In genomic region chr1:93848352-93848883, GRCh38 we compare ENCODE assay signal across 8 cellular contexts. TPM values are rescaled to one million over a fixed set of nuclear protein-coding genes. Genes with fewer than 3 reads are reported as not detected.
DNase-seq lines count a peak whose midpoint lies in the region; ATAC-seq, FAIRE-seq and TF ChIP-seq lines count a peak whose summit lies in the region.

No MANE protein-coding gene starts in this region.

- CTCF ChIA-PET in HepG2 (lab: Yijun Ruan, JAX; ENCODE audit: low intra/inter-chr PET ratio, low total read pairs): no interaction called here

- TF ChIP-seq CTCF in HepG2 (CRISPR knock-in tag; IDR thresholded peaks at IDR 0.05) (no peak), tibial artery (IDR thresholded peaks at IDR 0.05) (no peak)

- 49% methylated on average over 4 of the region's 4 CpGs for WGBS in HepG2 (ENCODE audit: low lambda C conversion rate)

- H3K27ac Mint-ChIP-seq in activated T-cell treated with anti-CD3 and anti-CD28 coated beads, Interleukin-2, amount 50 U/mL, for 24 hours: peak overlapping the region; percentile 96

- H3K4me3 Mint-ChIP-seq in activated T-cell treated with anti-CD3 and anti-CD28 coated beads, Interleukin-2, amount 50 U/mL, for 24 hours: peak overlapping the region; percentile 87

- H3K4me3 ChIP-seq in adipocyte (ENCODE audit: low read length) (peak overlapping the region; percentile 93), HepG2 (replicated peaks in 1 of 3; ENCODE audit: insufficient read depth in 1 of 3, low read depth in 2 of 3, low read length in 3 of 3) (peak overlapping the region; percentile 90 to 91 (median 91)), tibial artery (peak overlapping the region; percentile 85 to 88)

- no peaks in the 10 kb centered on the region for H3K36me3 ChIP-seq in adipocyte (ENCODE audit: control insufficient read depth, insufficient read depth, low read length, severe bottlenecking)
- no peaks in the 10 kb centered on the region for H3K36me3 ChIP-seq in HepG2 (replicated peaks in 1 of 2; ENCODE audit: control insufficient read depth in 1 of 2, insufficient read depth in 2 of 2, low read length in 2 of 2)
- H3K36me3 ChIP-seq in tibial artery: no peaks in the 10 kb centered on the region

- POLR2A ChIA-PET in HepG2 (lab: Yijun Ruan, JAX): interaction anchor here (0.6 to 1.4 kb wide), 3 partner anchors 142 to 268 kb away, joined by 3 read pairs; no protein-coding TSS in a partner anchor

- in situ Hi-C loops in HepG2 (cut with HindIII; ENCODE audit: extremely low pct_ligation_motif_present, low pct_unique_long_range_greater_than_20kb): no loop called here

- peaks cover 27% of the 10 kb centered on the region for H3K4me1 ChIP-seq in adipocyte (ENCODE audit: control insufficient read depth, insufficient read depth, low read length)
- H3K4me1 ChIP-seq in HepG2 (ENCODE audit: insufficient read depth, low read length): peaks cover 20% of the 10 kb centered on the region
- peaks cover 0 to 29% (median 11%) of the 10 kb centered on the region in 4 donors for H3K4me1 ChIP-seq in tibial artery

- no peak for TF ChIP-seq RAD21 in HepG2 (CRISPR knock-in tag; IDR thresholded peaks at IDR 0.05)

- H2AFZ ChIP-seq in HepG2 (ENCODE audit: low read length): peak overlapping the region; percentile 69

- no peaks in the 10 kb centered on the region for H3K9me3 Mint-ChIP-seq in activated T-cell treated with anti-CD3 and anti-CD28 coated beads, Interleukin-2, amount 50 U/mL, for 24 hours

- no peak for ATAC-seq in HepG2

- no peaks in the 10 kb centered on the region for H3K9me3 ChIP-seq in adipocyte (ENCODE audit: control insufficient read depth, low read length)
- H3K9me3 ChIP-seq in HepG2 (ENCODE audit: low read length): peaks cover 16% of the 10 kb centered on the region
- no peaks in the 10 kb centered on the region for H3K9me3 ChIP-seq in tibial artery

- peak; percentile 42 for FAIRE-seq in HepG2 (lab: Jason Lieb, UNC)

- TF ChIP-seq POLR2A in HepG2 (IDR thresholded peaks at IDR 0.05; ENCODE audit: insufficient read depth in 1 of 2, low read depth in 2 of 2, low read length in 2 of 2): no peak

- H3K27me3 ChIP-seq in adipocyte (replicated peaks; ENCODE audit: control insufficient read depth, insufficient read depth, low read length) (no peaks in the 10 kb centered on the region), HepG2 (ENCODE audit: control insufficient read depth in 1 of 2, insufficient read depth in 2 of 2, low read length in 2 of 2) (no peaks in the 10 kb centered on the region; a peak in 1 of 5 replicates), tibial artery (no peaks in the 10 kb centered on the region)

- H3K4me1 Mint-ChIP-seq in activated T-cell treated with anti-CD3 and anti-CD28 coated beads, Interleukin-2, amount 50 U/mL, for 24 hours (ENCODE audit: low read depth): peaks cover 35% of the 10 kb centered on the region

- DNase-seq in activated T-cell treated with anti-CD3 and anti-CD28 coated beads, Interleukin-2, amount 50 U/mL, for 24 hours: no peak
- DNase-seq in activated T-cell treated with anti-CD3 and anti-CD28 coated beads for 4 hours (no peak), adipocyte (ENCODE audit: low read depth) (peak; percentile 15), HepG2 (ENCODE audit: low spot score) (no peak), tibial artery (no peak), HuH-7 (ENCODE audit: low spot score) (no peak), GDM1 (lab: John Stamatoyannopoulos, UW) (no peak), NCI-H1417 (lab: John Stamatoyannopoulos, UW) (no peak)

- H4K20me1 ChIP-seq in HepG2 (ENCODE audit: insufficient read depth, low read length): no peaks in the 10 kb centered on the region

- TF ChIP-seq EP300 in HepG2 (IDR thresholded peaks at IDR 0.05; ENCODE audit: low read depth in 2 of 2, low read length in 2 of 2) (no peak), HepG2 (CRISPR knock-in tag; IDR thresholded peaks at IDR 0.05; ENCODE audit: borderline replicate concordance) (no peak)

- H3K9ac ChIP-seq in adipocyte (ENCODE audit: low read length) (peak overlapping the region; percentile 86), HepG2 (ENCODE audit: insufficient read depth, low read depth, low read length) (peak overlapping the region; percentile 95)

- intact Hi-C loops in HepG2 (cut with micrococcal nuclease; ENCODE audit: unreplicated experiment) (loop anchor here (5.0 to 10.0 kb wide), 3 partner anchors 231 to 544 kb away; partner anchors contain the start of gene DR1), tibial artery (cut with DNase I; ENCODE audit: low total_unique reads) (loop anchor here (10.0 kb wide), 1 partner anchor 404 kb away; the partner anchor contains the start of gene FNBP1L)

- peak overlapping the region; percentile 96 for H3K4me2 ChIP-seq in HepG2 (ENCODE audit: low read depth, low read length)

- H3K79me2 ChIP-seq in HepG2 (ENCODE audit: insufficient read depth, low read length): no peaks in the 10 kb centered on the region

- H3K27ac ChIP-seq in HepG2 (ENCODE audit: extremely low read length, insufficient read depth, low read length) (peak overlapping the region; percentile 88), tibial artery (peak overlapping the region; percentile 97 to 98)

- no peaks in the 10 kb centered on the region for H3K27me3 Mint-ChIP-seq in activated T-cell treated with anti-CD3 and anti-CD28 coated beads, Interleukin-2, amount 50 U/mL, for 24 hours

- peaks cover 3% of the 10 kb centered on the region for H3K36me3 Mint-ChIP-seq in activated T-cell treated with anti-CD3 and anti-CD28 coated beads, Interleukin-2, amount 50 U/mL, for 24 hours (ENCODE audit: low read depth)

- no TSS peak for BruUV-seq in HepG2 (replicated peaks; lab: Mats Ljungman, UMichigan)

TF ChIP-seq in HepG2, 621 proteins besides CTCF, POLR2A, EP300 and RAD21 (continues in another document):
- no peak for TF ChIP-seq NR3C1 (CRISPR knock-in tag; IDR thresholded peaks at IDR 0.05)
- no peak for TF ChIP-seq STAT6 (CRISPR knock-in tag; IDR thresholded peaks at IDR 0.05; ENCODE audit: borderline replicate concordance)
- peak; percentile 16; the same call in 1 of the 2 replicates for TF ChIP-seq SOX5 (CRISPR knock-in tag; IDR thresholded peaks at IDR 0.05; ENCODE audit: borderline replicate concordance)
- TF ChIP-seq MAFF (IDR thresholded peaks at IDR 0.05; ENCODE audit: low read depth, low read length): peak; percentile 88
- TF ChIP-seq MLLT10 (CRISPR knock-in tag; IDR thresholded peaks at IDR 0.05): no peak
- TF ChIP-seq MAFK (conservative IDR thresholded peaks at IDR 0.05 in 1 of 2, IDR thresholded peaks at IDR 0.05 in 1 of 2; ENCODE audit: low read length in 2 of 2): peak; percentile 88 to 91
- no peak for TF ChIP-seq ZFP37 (CRISPR knock-in tag; IDR thresholded peaks at IDR 0.05; ENCODE audit: borderline replicate concordance)
- TF ChIP-seq ZNF891 (CRISPR knock-in tag; IDR thresholded peaks at IDR 0.05): no peak
- TF ChIP-seq FOXA3 (CRISPR knock-in tag; IDR thresholded peaks at IDR 0.05): 0 out of 2 replicates have a peak, but pooled peaks have one; percentile 5
- no peak for TF ChIP-seq GLI4 (CRISPR knock-in tag; IDR thresholded peaks at IDR 0.05; ENCODE audit: borderline replicate concordance)

RNA-seq across cellular contexts. Expression of gene DNTTIP2, which starts 30.6 kb away (rescaled TPM):
- 63.3 and 93.0 TPM in 2 replicates for total RNA-seq in HepG2 (2016; rRNA removed; fragmentation: Illumina TruSeq; extraction: Trizol)
- total RNA-seq in HepG2 (2016; cell fraction: cytosol; rRNA removed; fragmentation: Illumina TruSeq; extraction: Trizol; ENCODE audit: low read depth): 15.2 and 18.1 TPM in 2 replicates
- 58.6 and 87.6 TPM in 2 replicates for total RNA-seq in HepG2 (2016; cell fraction: insoluble cytoplasmic fraction; rRNA removed; fragmentation: Illumina TruSeq; extraction: Trizol)
- total RNA-seq in HepG2 (2016; cell fraction: membrane; rRNA removed; fragmentation: Illumina TruSeq; extraction: Trizol): 18.9 and 24.0 TPM in 2 replicates
- 67.1 and 71.3 TPM in 2 replicates for total RNA-seq in HepG2 (2016; cell fraction: nucleus; rRNA removed; fragmentation: Illumina TruSeq; extraction: Trizol)
- polyA plus RNA-seq in HepG2 (2011; rRNA removed): 10.3 and 11.4 TPM in 2 replicates
- polyA plus RNA-seq in HepG2 (2011; cell fraction: cytosol; rRNA removed): 3.6 and 4.4 TPM in 2 replicates
- polyA plus RNA-seq in HepG2 (2011; cell fraction: nucleus; rRNA removed): 9.6 and 9.7 TPM in 2 replicates
- polyA plus RNA-seq in HepG2 (2012): 29.5 and 35.0 TPM in 2 replicates
- 5.3 and 7.3 TPM in 2 replicates for polyA plus RNA-seq in HepG2 (2016; cell fraction: cytosol; fragmentation: Illumina TruSeq; extraction: Trizol; ENCODE audit: low read depth)
- 77.2 and 80.1 TPM in 2 replicates for polyA plus RNA-seq in HepG2 (2016; cell fraction: insoluble cytoplasmic fraction; fragmentation: Illumina TruSeq; extraction: Trizol; ENCODE audit: low read depth)
- polyA plus RNA-seq in HepG2 (2016; cell fraction: membrane; fragmentation: Illumina TruSeq; extraction: Trizol; ENCODE audit: low read depth): 7.6 and 11.1 TPM in 2 replicates
- 95.2 and 98.9 TPM in 2 replicates for polyA plus RNA-seq in HepG2 (2016; cell fraction: nucleus; fragmentation: Illumina TruSeq; extraction: Trizol; ENCODE audit: insufficient read depth, low read depth)
- polyA minus RNA-seq in HepG2 (2011; rRNA and poly(A)+ RNA removed; ENCODE audit: low replicate concordance): 7.4 and 19.1 TPM in 2 replicates
- 6.9 and 12.9 TPM in 2 replicates for polyA minus RNA-seq in HepG2 (2011; cell fraction: cytosol; rRNA and poly(A)+ RNA removed)
- polyA minus RNA-seq in HepG2 (2011; cell fraction: nucleus; rRNA and poly(A)+ RNA removed): 29.0 and 36.4 TPM in 2 replicates
